ENCODE assay signal across 8 cellular contexts in genomic region chr5:106875591-106876297, GRCh38.
DNase-seq lines count a peak whose midpoint lies in the region; ATAC-seq and TF ChIP-seq lines count a peak whose summit lies in the region.

No MANE protein-coding gene starts in this region.

- peak; percentile 70 for ATAC-seq in HG02678 (IDR thresholded peaks at IDR 0.05; ENCODE audit: unreplicated experiment)
- ATAC-seq in right cardiac atrium: peak; percentile 24 to 59
- no peak for ATAC-seq in HG02610 (IDR thresholded peaks at IDR 0.05; ENCODE audit: unreplicated experiment)

- H3K27me3 ChIP-seq in SU-DHL-6 (ENCODE audit: low read length) (no peaks in the 10 kb centered on the region), right cardiac atrium (ENCODE audit: control insufficient read depth, insufficient read depth) (no peaks in the 10 kb centered on the region)

- H4K20me1 ChIP-seq in SU-DHL-6 (ENCODE audit: low read depth, low read length): no peaks in the 10 kb centered on the region

- no peak overlapping the region for H2AFZ ChIP-seq in SU-DHL-6 (ENCODE audit: low read depth, low read length, severe bottlenecking)

- no peaks in the 10 kb centered on the region for H3K9me2 ChIP-seq in SU-DHL-6 (replicated peaks; ENCODE audit: insufficient read depth, low read length)

- H3K79me2 ChIP-seq in SU-DHL-6 (ENCODE audit: insufficient read depth, low read length): no peaks in the 10 kb centered on the region

- no peak overlapping the region for H3K4me2 ChIP-seq in SU-DHL-6 (ENCODE audit: low read depth, low read length, poor library complexity, severe bottlenecking)

- H3K9ac ChIP-seq in SU-DHL-6 (ENCODE audit: low read length): no peak overlapping the region

- no peaks in the 10 kb centered on the region for H3F3A ChIP-seq in SU-DHL-6 (ENCODE audit: insufficient read depth)

- intact Hi-C loops in right cardiac atrium (cut with DNase I): loop anchor here in 1 of 4 donors (10.0 kb wide), 1 partner anchor 611 kb away; no protein-coding TSS in a partner anchor

- H3K4me3 ChIP-seq in SU-DHL-6 (ENCODE audit: insufficient read depth, low read length, poor library complexity, severe bottlenecking) (no peak overlapping the region), right cardiac atrium (ENCODE audit: low read length) (no peak overlapping the region)

- H3K9me3 ChIP-seq in SU-DHL-6 (ENCODE audit: insufficient read depth, low read length): peaks cover 17% of the 10 kb centered on the region; the same call in 1 of the 2 replicates
- no peaks in the 10 kb centered on the region for H3K9me3 ChIP-seq in right cardiac atrium (ENCODE audit: control insufficient read depth, low read length)

- WGBS in right cardiac atrium: 80% methylated on average over 21 of the region's 21 CpGs

- peak; percentile 56 for DNase-seq in EH (ENCODE audit: low read depth)
- DNase-seq in right cardiac atrium: peak in 1 of 3 donors; percentile 33
- no peak for DNase-seq in mesenteric fat pad (ENCODE audit: low spot score)
- DNase-seq in NCI-H1048 (lab: John Stamatoyannopoulos, UW): no peak
- DNase-seq in activated CD8-positive, alpha-beta memory T cell treated with anti-CD3 and anti-CD28 coated beads for 24 hours: no peak

- H3K27ac ChIP-seq in SU-DHL-6 (ENCODE audit: low read depth, low read length): no peak overlapping the region
- no peak overlapping the region for H3K27ac ChIP-seq in right cardiac atrium (ENCODE audit: low read length)

- H3K4me1 ChIP-seq in right cardiac atrium (ENCODE audit: control insufficient read depth, insufficient read depth, low read length): no peaks in the 10 kb centered on the region

- peak; percentile 41 for TF ChIP-seq CTCF in SU-DHL-6 (IDR thresholded peaks at IDR 0.05; ENCODE audit: insufficient read depth, low read length, poor library complexity, severe bottlenecking)

- H3K36me3 ChIP-seq in SU-DHL-6 (ENCODE audit: low read length): no peaks in the 10 kb centered on the region
